Comparison of ENCODE assay signal across 3 cellular contexts in the genomic region with DNA sequence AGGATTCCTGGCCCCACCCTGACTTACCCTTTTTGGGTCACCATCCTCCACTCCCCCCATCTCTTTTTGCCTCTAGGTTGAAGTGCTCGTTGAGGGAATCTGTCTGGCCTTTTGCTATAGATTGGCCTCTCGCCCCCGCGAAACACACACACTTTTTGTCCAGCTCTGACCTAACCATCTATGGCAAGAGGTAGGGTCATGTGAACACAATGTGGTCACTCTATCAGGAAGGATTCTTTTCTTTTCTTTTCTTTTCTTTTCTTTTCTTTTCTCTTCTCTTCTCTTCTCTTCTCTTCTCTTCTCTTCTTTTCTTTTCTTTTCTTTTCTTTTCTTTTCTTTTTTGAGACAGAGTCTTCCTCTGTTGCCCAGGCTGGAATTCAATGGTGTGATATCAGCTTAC. TPM values are rescaled to one million over a fixed set of nuclear protein-coding genes. Genes with fewer than 3 reads are reported as not detected.
"Had no signal": no experiment of that assay in that cellular context is flagged by ENCODE, and none has a peak within 500 bp of the region (broad histone marks: within the 10 kb centered on the region; RNA-seq: fewer than 3 reads in every experiment).

No MANE protein-coding gene starts in this region.

RNA-seq across cellular contexts. Expression of a gene that starts 27.6 kb away (rescaled TPM):
- total RNA-seq: HT1080, IMR-90 had no signal
- polyA plus RNA-seq: IgD-negative memory B cell had no signal
